In the genomic region with DNA sequence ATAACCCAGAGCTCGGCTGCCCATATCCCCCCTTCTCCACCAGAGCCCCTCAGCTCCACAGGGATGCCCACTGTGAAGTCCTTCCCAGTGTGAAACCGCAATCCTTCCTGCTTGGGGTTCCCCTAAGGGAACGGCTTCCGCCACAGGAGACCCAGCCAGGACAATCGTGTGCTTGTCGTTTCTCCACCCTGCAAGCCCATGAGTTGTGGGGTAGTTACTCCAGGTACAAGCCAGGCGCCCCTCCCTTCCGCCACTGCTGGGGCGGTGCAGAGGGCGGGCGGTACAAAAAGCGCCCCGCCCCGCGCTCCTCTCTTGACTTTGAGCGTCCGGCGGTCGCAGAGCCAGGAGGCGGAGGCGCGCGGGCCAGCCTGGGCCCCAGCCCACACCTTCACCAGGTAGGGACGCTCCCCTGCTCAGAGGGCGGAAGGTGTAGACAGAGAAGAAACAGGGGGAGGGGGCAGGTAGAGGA, we compare ENCODE assay signal across 8 cellular contexts. TPM values are rescaled to one million over a fixed set of nuclear protein-coding genes. Genes with fewer than 3 reads are reported as not detected.
A peak's percentile ranks its signal among the peaks of the same experiment; 100 is the strongest.
DNase-seq lines count a peak whose midpoint lies in the region; ATAC-seq, FAIRE-seq and TF ChIP-seq lines count a peak whose summit lies in the region.

A gene with protein sequence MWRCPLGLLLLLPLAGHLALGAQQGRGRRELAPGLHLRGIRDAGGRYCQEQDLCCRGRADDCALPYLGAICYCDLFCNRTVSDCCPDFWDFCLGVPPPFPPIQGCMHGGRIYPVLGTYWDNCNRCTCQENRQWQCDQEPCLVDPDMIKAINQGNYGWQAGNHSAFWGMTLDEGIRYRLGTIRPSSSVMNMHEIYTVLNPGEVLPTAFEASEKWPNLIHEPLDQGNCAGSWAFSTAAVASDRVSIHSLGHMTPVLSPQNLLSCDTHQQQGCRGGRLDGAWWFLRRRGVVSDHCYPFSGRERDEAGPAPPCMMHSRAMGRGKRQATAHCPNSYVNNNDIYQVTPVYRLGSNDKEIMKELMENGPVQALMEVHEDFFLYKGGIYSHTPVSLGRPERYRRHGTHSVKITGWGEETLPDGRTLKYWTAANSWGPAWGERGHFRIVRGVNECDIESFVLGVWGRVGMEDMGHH (plus strand): TSS at position 315 of the 469 bp plus-strand sequence. CDS start 634 bp downstream, outside the sequence.

- ATAC-seq in GM19023 (IDR thresholded peaks at IDR 0.05; ENCODE audit: unreplicated experiment) (no peak), GM18861 (IDR thresholded peaks at IDR 0.05; ENCODE audit: unreplicated experiment) (no peak)

- DNase-seq in Caco-2 (peak; percentile 86), RCC 7860 (ENCODE audit: low spot score) (peak; percentile 82), glomerular endothelial cell (ENCODE audit: extremely low read depth, low read depth, low spot score) (no peak), GDM1 (lab: John Stamatoyannopoulos, UW) (no peak), globus pallidus (ENCODE audit: low spot score) (no peak)

- peak within 1 kb of the TSS; percentile 83 for H3K27ac Mint-ChIP-seq in Caco-2 (ENCODE audit: unreplicated experiment)

- H3K27me3 Mint-ChIP-seq in Caco-2 (ENCODE audit: insufficient read depth, unreplicated experiment) = no peaks in the 10 kb centered on the region

- peak within 1 kb of the TSS; percentile 66 for H3K4me2 ChIP-seq in parathyroid adenoma (ENCODE audit: low read length)

- peak within 1 kb of the TSS; percentile 1 for H3K27ac ChIP-seq in parathyroid adenoma

- H3K4me1 ChIP-seq in Caco-2 (peaks cover 47% of the 10 kb centered on the region), parathyroid adenoma (no peaks in the 10 kb centered on the region)

- peaks cover 16% of the 10 kb centered on the region for H3K36me3 Mint-ChIP-seq in Caco-2 (ENCODE audit: insufficient read depth, unreplicated experiment)

- no peaks in the 10 kb centered on the region for H3K36me3 ChIP-seq in Caco-2 (ENCODE audit: control insufficient read depth, insufficient read depth, low read length)
- no peaks in the 10 kb centered on the region for H3K36me3 ChIP-seq in parathyroid adenoma (ENCODE audit: control insufficient read depth, insufficient read depth, low read length)

- CTCF ChIA-PET in Caco-2 (lab: Charles Lee) = interaction anchor here (1.9 kb wide), 1 partner anchor 27 kb away, joined by 6 read pairs; no protein-coding TSS in a partner anchor

- H3K9me3 Mint-ChIP-seq in Caco-2 (ENCODE audit: unreplicated experiment) = no peaks in the 10 kb centered on the region

- intact Hi-C loops in Caco-2 (cut with micrococcal nuclease; ENCODE audit: unreplicated experiment) = loop anchor here (2.0 kb wide), 1 partner anchor 15 kb away; no protein-coding TSS in a partner anchor

- peaks cover 30% of the 10 kb centered on the region for H3K4me1 Mint-ChIP-seq in Caco-2 (ENCODE audit: low read depth, unreplicated experiment)

- H2AFZ ChIP-seq in parathyroid adenoma = peak within 1 kb of the TSS; percentile 29

- TF ChIP-seq CTCF in Caco-2 (IDR thresholded peaks at IDR 0.05; ENCODE audit: insufficient read depth in 1 of 2, low read depth in 1 of 2, low read length in 1 of 2, severe bottlenecking in 1 of 2, unreplicated experiment in 1 of 2) = no peak
- TF ChIP-seq CTCF in parathyroid adenoma (IDR thresholded peaks at IDR 0.05) = no peak

- no peaks in the 10 kb centered on the region for H3K27me3 ChIP-seq in Caco-2 (replicated peaks; ENCODE audit: control insufficient read depth, insufficient read depth, low read length)
- no peaks in the 10 kb centered on the region for H3K27me3 ChIP-seq in parathyroid adenoma (ENCODE audit: control insufficient read depth, insufficient read depth, low read length)

- no peak for FAIRE-seq in RCC 7860 (lab: Jason Lieb, UNC)

- POLR2A ChIA-PET in Caco-2 (lab: Charles Lee) = no interaction called here

- H3K4me3 Mint-ChIP-seq in Caco-2 (ENCODE audit: unreplicated experiment) = no peak within 1 kb of the TSS

- no peak within 1 kb of the TSS for H3K9ac ChIP-seq in parathyroid adenoma

- H3K4me3 ChIP-seq in Caco-2 (ENCODE audit: low read depth, low read length) (peak within 1 kb of the TSS; percentile 75), parathyroid adenoma (ENCODE audit: low read depth, low read length) (peak within 1 kb of the TSS; percentile 44)

- no peaks in the 10 kb centered on the region for H3K79me2 ChIP-seq in parathyroid adenoma

- H3K9me3 ChIP-seq in Caco-2 = no peaks in the 10 kb centered on the region
- H3K9me3 ChIP-seq in parathyroid adenoma (ENCODE audit: control insufficient read depth, low read length) = no peaks in the 10 kb centered on the region

- no TSS peak for BruUV-seq in Caco-2 (replicated peaks; lab: Mats Ljungman, UMichigan)

RNA-seq across cellular contexts. Expression of the gene that starts here (rescaled TPM):
- total RNA-seq in Caco-2 (2022) (89.3 and 101 TPM in 2 replicates), glomerular endothelial cell (286 and 412 TPM in 2 replicates)

Comparison
In these comparisons a context has a peak if more than half of its experiments do, and no peak if none do; other contexts are left out.
1. DNase-seq: peak in Caco-2 (2 of 2) and RCC 7860 (single experiment); none in glomerular endothelial cell (single experiment), GDM1 (single experiment) and globus pallidus (single experiment).